Comparison of ENCODE assay signal across 20 cellular contexts in the genomic region with DNA sequence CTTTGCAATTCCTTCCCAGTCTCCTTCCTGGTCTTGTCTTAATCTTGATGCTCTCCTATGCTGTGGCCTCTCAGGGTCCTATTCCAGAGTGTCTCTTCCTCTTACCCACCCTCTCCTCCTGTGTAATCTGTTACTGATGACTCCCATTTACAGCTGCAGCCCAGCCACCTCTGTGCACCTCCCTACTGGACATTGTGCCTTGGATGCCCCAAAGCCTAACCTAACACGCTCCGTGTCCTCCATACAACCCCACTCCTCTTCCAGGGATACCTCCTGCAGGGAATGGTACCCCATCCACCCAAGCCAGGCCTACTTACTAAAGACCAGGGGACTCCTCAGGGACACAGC.
"Had no signal": no experiment of that assay in that cellular context is flagged by ENCODE, and none has a peak within 500 bp of the region (broad histone marks: within the 10 kb centered on the region; RNA-seq: fewer than 3 reads in every experiment).

No MANE protein-coding gene starts in this region.

- H3K36me3 ChIP-seq: prostate gland, right lobe of liver, tibial artery, upper lobe of right lung had no signal

- H3K4me3 Mint-ChIP-seq: endodermal cell; naive thymus-derived CD4-positive, alpha-beta T cell; stimulated activated effector memory CD8-positive, alpha-beta T cell treated with anti-CD3 and anti-CD28 coated beads, Interleukin-12 subunit alpha, Interleukin-12 subunit beta, amount 100 ng/mL, for 72 hours had no signal

- H3K27me3 ChIP-seq: right lobe of liver had no signal

- H3K4me2 ChIP-seq: hepatocyte had no signal

- H3K9me3 Mint-ChIP-seq: endodermal cell; naive thymus-derived CD4-positive, alpha-beta T cell; stimulated activated effector memory CD8-positive, alpha-beta T cell treated with anti-CD3 and anti-CD28 coated beads, Interleukin-12 subunit alpha, Interleukin-12 subunit beta, amount 100 ng/mL, for 72 hours had no signal

- ATAC-seq: left colon; naive thymus-derived CD4-positive, alpha-beta T cell; stimulated activated effector memory CD8-positive, alpha-beta T cell treated with anti-CD3 and anti-CD28 coated beads, Interleukin-12 subunit alpha, Interleukin-12 subunit beta, amount 100 ng/mL, for 72 hours; stimulated activated naive CD8-positive, alpha-beta T cell treated with anti-CD3 and anti-CD28 coated beads, Interleukin-15, Interleukin-2, amounts not matched to agents 100 U/mL and 50 U/mL, for 24 hours; upper lobe of right lung had no signal

- H2AFZ ChIP-seq: hepatocyte, parathyroid adenoma had no signal

- H3K4me1 ChIP-seq: prostate gland, right lobe of liver, upper lobe of right lung had no signal

- H3K27ac ChIP-seq: hepatocyte, parathyroid adenoma, prostate gland, right lobe of liver, tibial artery, upper lobe of right lung had no signal

- H3K9ac ChIP-seq: parathyroid adenoma had no signal

- H3K9me3 ChIP-seq: prostate gland, right lobe of liver, tibial artery, upper lobe of right lung had no signal

- H3K27ac Mint-ChIP-seq: endodermal cell; naive thymus-derived CD4-positive, alpha-beta T cell; stimulated activated effector memory CD8-positive, alpha-beta T cell treated with anti-CD3 and anti-CD28 coated beads, Interleukin-12 subunit alpha, Interleukin-12 subunit beta, amount 100 ng/mL, for 72 hours had no signal

- H3K4me1 Mint-ChIP-seq: naive thymus-derived CD4-positive, alpha-beta T cell; stimulated activated effector memory CD8-positive, alpha-beta T cell treated with anti-CD3 and anti-CD28 coated beads, Interleukin-12 subunit alpha, Interleukin-12 subunit beta, amount 100 ng/mL, for 72 hours had no signal

- H3K36me3 Mint-ChIP-seq: naive thymus-derived CD4-positive, alpha-beta T cell; stimulated activated effector memory CD8-positive, alpha-beta T cell treated with anti-CD3 and anti-CD28 coated beads, Interleukin-12 subunit alpha, Interleukin-12 subunit beta, amount 100 ng/mL, for 72 hours had no signal

- H3K79me2 ChIP-seq: hepatocyte, parathyroid adenoma had no signal

- H3K4me3 ChIP-seq: hepatocyte, prostate gland, right lobe of liver, tibial artery, upper lobe of right lung had no signal

- DNase-seq: central memory CD4-positive, alpha-beta T cell; effector CD4-positive, alpha-beta T cell; erythroblast; foreskin melanocyte; kidney; left colon; left ventricle myocardium superior; naive thymus-derived CD4-positive, alpha-beta T cell; occipital lobe; right lobe of liver; stimulated activated CD4-positive, alpha-beta T cell treated with anti-CD3 and anti-CD28 coated beads, Interleukin-4, amount 100 ng/mL, for 1 hour; stimulated activated CD8-positive, alpha-beta memory T cell treated with anti-CD3 and anti-CD28 coated beads, Interleukin-4, amount 100 ng/mL, for 48 hours; stimulated activated naive CD8-positive, alpha-beta T cell treated with anti-CD3 and anti-CD28 coated beads, Interleukin-15, Interleukin-2, amounts not matched to agents 100 U/mL and 50 U/mL, for 24 hours; tibial artery; upper lobe of right lung had no signal
